Comparison of ENCODE assay signal across 8 cellular contexts in genomic region chr10:90087197-90088007, GRCh38.
DNase-seq lines count a peak whose midpoint lies in the region; ATAC-seq and TF ChIP-seq lines count a peak whose summit lies in the region.

No MANE protein-coding gene starts in this region.

- no peak overlapping the region for H3K9ac ChIP-seq in neural progenitor cell

- H3K4me3 ChIP-seq in esophagus squamous epithelium (no peak overlapping the region), prostate gland (no peak overlapping the region), neural progenitor cell (no peak overlapping the region)

- DNase-seq in NCI-H526 treated with DMSO at 0.1 percent for 48 hours (lab: John Stamatoyannopoulos, UW), result peak; percentile 19
- peak; percentile 26 for DNase-seq in kidney glomerular epithelial cell (lab: John Stamatoyannopoulos, UW)
- DNase-seq in esophagus squamous epithelium (lab: John Stamatoyannopoulos, UW), result no peak
- no peak for DNase-seq in prostate gland (ENCODE audit: low spot score)
- DNase-seq in neural progenitor cell (ENCODE audit: low spot score), result no peak
- DNase-seq in NCI-H1417 (lab: John Stamatoyannopoulos, UW), result no peak

- H3K4me1 ChIP-seq in esophagus squamous epithelium (no peaks in the 10 kb centered on the region), prostate gland (replicated peaks) (no peaks in the 10 kb centered on the region), neural progenitor cell (no peaks in the 10 kb centered on the region)

- H3K27ac Mint-ChIP-seq in neural progenitor cell, result no peak overlapping the region

- H3K27me3 Mint-ChIP-seq in neural progenitor cell (ENCODE audit: insufficient read depth, low read depth), result no peaks in the 10 kb centered on the region

- H3K9me3 ChIP-seq in esophagus squamous epithelium, result no peaks in the 10 kb centered on the region
- H3K9me3 ChIP-seq in prostate gland, result no peaks in the 10 kb centered on the region
- H3K9me3 ChIP-seq in neural progenitor cell (ENCODE audit: low read depth), result no peaks in the 10 kb centered on the region

- H3K79me2 ChIP-seq in neural progenitor cell (ENCODE audit: low read depth), result no peaks in the 10 kb centered on the region

- TF ChIP-seq POLR2A in esophagus squamous epithelium (IDR thresholded peaks at IDR 0.05) (no peak), prostate gland (IDR thresholded peaks at IDR 0.05) (no peak)

- TF ChIP-seq CTCF in esophagus squamous epithelium (IDR thresholded peaks at IDR 0.05) (no peak), prostate gland (IDR thresholded peaks at IDR 0.05) (no peak), neural progenitor cell (IDR thresholded peaks at IDR 0.05) (no peak)

- H3K36me3 Mint-ChIP-seq in neural progenitor cell, result no peaks in the 10 kb centered on the region

- H3K27me3 ChIP-seq in esophagus squamous epithelium (no peaks in the 10 kb centered on the region), prostate gland (replicated peaks; ENCODE audit: insufficient read depth) (no peaks in the 10 kb centered on the region), neural progenitor cell (no peaks in the 10 kb centered on the region)

- intact Hi-C loops in esophagus squamous epithelium (cut with DNase I), result no loop called here
- intact Hi-C loops in prostate gland (cut with DNase I), result no loop called here

- H2AFZ ChIP-seq in neural progenitor cell (replicated peaks), result no peak overlapping the region

- peaks cover 2% of the 10 kb centered on the region for H3K9me3 Mint-ChIP-seq in neural progenitor cell

- ATAC-seq in GM18909 (IDR thresholded peaks at IDR 0.05; ENCODE audit: poor library complexity, unreplicated experiment) (peak; percentile 100), HG02678 (IDR thresholded peaks at IDR 0.05; ENCODE audit: unreplicated experiment) (peak; percentile 89)

- 18 to 41% methylated on average over 2 of the region's 2 CpGs for WGBS in esophagus squamous epithelium, 2 donors
- 70% methylated on average over 2 of the region's 2 CpGs for WGBS in prostate gland

- H3K4me3 Mint-ChIP-seq in neural progenitor cell, result no peak overlapping the region

- H4K20me1 ChIP-seq in neural progenitor cell (ENCODE audit: low read depth), result no peaks in the 10 kb centered on the region

- H3K4me2 ChIP-seq in neural progenitor cell, result no peak overlapping the region

- H3K36me3 ChIP-seq in esophagus squamous epithelium (no peaks in the 10 kb centered on the region), prostate gland (no peaks in the 10 kb centered on the region), neural progenitor cell (no peaks in the 10 kb centered on the region)

- H3K27ac ChIP-seq in esophagus squamous epithelium (no peak overlapping the region), prostate gland (no peak overlapping the region), neural progenitor cell (no peak overlapping the region)

- H3F3A ChIP-seq in neural progenitor cell (ENCODE audit: low read depth), result no peaks in the 10 kb centered on the region

- H3K4me1 Mint-ChIP-seq in neural progenitor cell, result no peaks in the 10 kb centered on the region

Comparison
In these comparisons a context has a peak if more than half of its experiments do, and no peak if none do; other contexts are left out.
1. DNase-seq: peak in NCI-H526 treated with DMSO at 0.1 percent for 48 hours (single experiment) and kidney glomerular epithelial cell (single experiment); none in esophagus squamous epithelium (single experiment), prostate gland (single experiment), neural progenitor cell (single experiment) and NCI-H1417 (0 of 3).